Comparison of ENCODE assay signal across 1 cellular context in genomic region chr4:84907145-84907544, GRCh38.
TF ChIP-seq lines count a peak whose summit lies in the region.

No MANE protein-coding gene starts in this region.

TF ChIP-seq in HepG2, 621 proteins besides CTCF, POLR2A, EP300 and RAD21:
- TF ChIP-seq ZMYM2 (CRISPR knock-in tag; IDR thresholded peaks at IDR 0.05) (no peak), ZNF33A (CRISPR knock-in tag; IDR thresholded peaks at IDR 0.05; ENCODE audit: borderline replicate concordance) (no peak), AHR (CRISPR knock-in tag; IDR thresholded peaks at IDR 0.05) (no peak), BCL3 (CRISPR knock-in tag; IDR thresholded peaks at IDR 0.05) (no peak), SNRNP70 (IDR thresholded peaks at IDR 0.05; ENCODE audit: low read depth, low read length) (no peak), CBX5 (CRISPR knock-in tag; IDR thresholded peaks at IDR 0.05; ENCODE audit: borderline replicate concordance) (no peak), ZNF674 (CRISPR knock-in tag; IDR thresholded peaks at IDR 0.05; ENCODE audit: low read depth) (no peak), ATF3 (CRISPR knock-in tag; IDR thresholded peaks at IDR 0.05) (no peak), HOXA3 (CRISPR knock-in tag; IDR thresholded peaks at IDR 0.05) (no peak)
